ENCODE assay signal across 19 cellular contexts in genomic region chr12:42477931-42478330, GRCh38.
"Had no signal": no experiment of that assay in that cellular context is flagged by ENCODE, and none has a peak within 500 bp of the region (broad histone marks: within the 10 kb centered on the region; RNA-seq: fewer than 3 reads in every experiment).

No MANE protein-coding gene starts in this region.

- DNase-seq: activated CD4-positive, alpha-beta T cell treated with anti-CD3 and anti-CD28 coated beads, Interleukin-2, amount 50 U/mL, for 1 hour; activated CD8-positive, alpha-beta memory T cell treated with anti-CD3 and anti-CD28 coated beads for 24 hours; activated gamma-delta T cell; activated T-cell treated with anti-CD3 and anti-CD28 coated beads, Interleukin-2, amount 50 U/mL, for 72 hours; amniotic stem cell; body of pancreas; caudate nucleus; dorsolateral prefrontal cortex; naive thymus-derived CD8-positive, alpha-beta T cell; ovary; right lobe of liver; stimulated activated CD4-positive, alpha-beta T cell treated with anti-CD3 and anti-CD28 coated beads, Interleukin-4, amount 100 ng/mL, for 1 hour; stomach had no signal

- H3K27ac ChIP-seq: body of pancreas, dorsolateral prefrontal cortex, gastroesophageal sphincter, ovary, right lobe of liver, stomach had no signal

- H3K27ac Mint-ChIP-seq: activated naive CD8-positive, alpha-beta T cell; activated T-cell treated with anti-CD3 and anti-CD28 coated beads, Interleukin-2, amount 50 U/mL, for 72 hours; memory B cell; type B pancreatic cell had no signal

- H3K9me3 Mint-ChIP-seq: activated T-cell treated with anti-CD3 and anti-CD28 coated beads, Interleukin-2, amount 50 U/mL, for 72 hours; memory B cell; naive thymus-derived CD8-positive, alpha-beta T cell; type B pancreatic cell had no signal

- H3K27me3 ChIP-seq: body of pancreas, gastroesophageal sphincter, ovary, right lobe of liver had no signal

- H3K36me3 Mint-ChIP-seq: activated naive CD8-positive, alpha-beta T cell; memory B cell; naive thymus-derived CD8-positive, alpha-beta T cell had no signal

- H3K4me1 ChIP-seq: right lobe of liver had no signal

- H3K4me3 ChIP-seq: body of pancreas, dorsolateral prefrontal cortex, gastroesophageal sphincter, ovary, right lobe of liver, smooth muscle cell, stomach had no signal

- H3K36me3 ChIP-seq: gastroesophageal sphincter, ovary, right lobe of liver, stomach had no signal

- H3K27me3 Mint-ChIP-seq: memory B cell had no signal

- H3K4me3 Mint-ChIP-seq: activated naive CD8-positive, alpha-beta T cell; activated T-cell treated with anti-CD3 and anti-CD28 coated beads, Interleukin-2, amount 50 U/mL, for 72 hours; memory B cell; naive thymus-derived CD8-positive, alpha-beta T cell; type B pancreatic cell had no signal

- ATAC-seq: activated CD4-positive, CD25-positive, alpha-beta regulatory T cell treated with anti-CD3 and anti-CD28 coated beads, Interleukin-2, amount 50 U/mL, for 24 hours; activated T-cell treated with anti-CD3 and anti-CD28 coated beads, Interleukin-2, amount 50 U/mL, for 72 hours; body of pancreas; gastroesophageal sphincter; naive thymus-derived CD8-positive, alpha-beta T cell; right lobe of liver had no signal

- H3K9me3 ChIP-seq: body of pancreas, gastroesophageal sphincter, ovary, right lobe of liver, stomach had no signal
